ENCODE assay signal across 15 cellular contexts in genomic region chr2:47662547-47662946, GRCh38.
DNase-seq lines count a peak whose midpoint lies in the region; ATAC-seq and TF ChIP-seq lines count a peak whose summit lies in the region.
"Had no signal": no experiment of that assay in that cellular context is flagged by ENCODE, and none has a peak within 500 bp of the region (broad histone marks: within the 10 kb centered on the region; RNA-seq: fewer than 3 reads in every experiment).

No MANE protein-coding gene starts in this region.

- no peaks in the 10 kb centered on the region; the same call in 2 of the 3 replicates for H3K36me3 Mint-ChIP-seq in GM23338 (ENCODE audit: low read depth)
- H3K36me3 Mint-ChIP-seq in stimulated activated memory B cell treated with anti-CD40 and anti-IgM and Interleukin-4, amounts not matched to agents 10 μg/mL and 1 μg/mL and 100 μg/mL, for 72 hours: no peaks in the 10 kb centered on the region

- H3K9me2 ChIP-seq in GM23338 (ENCODE audit: insufficient read depth) (no peaks in the 10 kb centered on the region), OCI-LY1 (ENCODE audit: low read depth, low read length) (no peaks in the 10 kb centered on the region)

- DNase-seq in GM23338 (ENCODE audit: low spot score): peak; percentile 87
- peak; percentile 48 for DNase-seq in iPS DF 19.7 (ENCODE audit: low read depth, low spot score)
- no peak for DNase-seq in AML-193 (lab: John Stamatoyannopoulos, UW)
- no peak for DNase-seq in activated CD8-positive, alpha-beta memory T cell treated with anti-CD3 and anti-CD28 coated beads for 24 hours
- DNase-seq in left ventricle myocardium superior: no peak
- DNase-seq: C1 segment of cervical spinal cord, DMS79, NCI-H1436 treated with DMSO at 0.1 percent for 48 hours, NCI-H2029, NCI-H345, NCI-H524 treated with DMSO at 0.1 percent for 48 hours, SJCRH30 had no signal

- H3K27ac ChIP-seq in GM23338 (ENCODE audit: low read depth): peak overlapping the region; percentile 78
- peak overlapping the region; percentile 99 for H3K27ac ChIP-seq in OCI-LY1 (ENCODE audit: low read depth, low read length, poor library complexity, severe bottlenecking)
- H3K27ac ChIP-seq: KMS-11, SJCRH30 had no signal

- H3K27ac Mint-ChIP-seq in GM23338: peak overlapping the region; percentile 93
- H3K27ac Mint-ChIP-seq in stimulated activated memory B cell treated with anti-CD40 and anti-IgM and Interleukin-4, amounts not matched to agents 10 μg/mL and 1 μg/mL and 100 μg/mL, for 72 hours: peak overlapping the region; percentile 63

- peak; percentile 84 for ATAC-seq in GM23338
- ATAC-seq in stimulated activated memory B cell treated with anti-CD40 and anti-IgM and Interleukin-4, amounts not matched to agents 10 μg/mL and 1 μg/mL and 100 μg/mL, for 72 hours: no peak
- no peak for ATAC-seq in left ventricle myocardium superior

- peaks cover 31% of the 10 kb centered on the region for H3K4me1 ChIP-seq in GM23338 (ENCODE audit: insufficient read depth)
- H3K4me1 ChIP-seq in OCI-LY1 (ENCODE audit: insufficient read depth, low read length, severe bottlenecking): peaks cover 79% of the 10 kb centered on the region
- H3K4me1 ChIP-seq: SJCRH30 had no signal

- intact Hi-C loops in left ventricle myocardium superior (cut with micrococcal nuclease): no loop called here

- H2AFZ ChIP-seq in GM23338 (no peak overlapping the region), OCI-LY1 (ENCODE audit: low read length) (no peak overlapping the region)

- H3K27me3 Mint-ChIP-seq in GM23338 (ENCODE audit: insufficient read depth, low read depth, poor library complexity): peaks cover 12% of the 10 kb centered on the region
- no peaks in the 10 kb centered on the region for H3K27me3 Mint-ChIP-seq in stimulated activated memory B cell treated with anti-CD40 and anti-IgM and Interleukin-4, amounts not matched to agents 10 μg/mL and 1 μg/mL and 100 μg/mL, for 72 hours

- H3K4me3 Mint-ChIP-seq in GM23338: peak overlapping the region; percentile 39
- no peak overlapping the region for H3K4me3 Mint-ChIP-seq in stimulated activated memory B cell treated with anti-CD40 and anti-IgM and Interleukin-4, amounts not matched to agents 10 μg/mL and 1 μg/mL and 100 μg/mL, for 72 hours

- H3K79me2 ChIP-seq in GM23338 (replicated peaks; ENCODE audit: insufficient read depth) (no peaks in the 10 kb centered on the region), OCI-LY1 (ENCODE audit: insufficient read depth, low read length) (no peaks in the 10 kb centered on the region)

- H3K27me3 ChIP-seq in GM23338 (ENCODE audit: insufficient read depth) (no peaks in the 10 kb centered on the region), OCI-LY1 (ENCODE audit: insufficient read depth, low read length) (no peaks in the 10 kb centered on the region)
- H3K27me3 ChIP-seq: SJCRH30 had no signal

- H3K36me3 ChIP-seq in GM23338 (ENCODE audit: insufficient read depth) (no peaks in the 10 kb centered on the region), OCI-LY1 (ENCODE audit: insufficient read depth, low read length) (peaks cover 5% of the 10 kb centered on the region; the same call in 1 of the 2 replicates)
- H3K36me3 ChIP-seq: SJCRH30 had no signal

- H3K9me3 Mint-ChIP-seq in GM23338: no peaks in the 10 kb centered on the region; the same call in 2 of the 3 replicates
- no peaks in the 10 kb centered on the region for H3K9me3 Mint-ChIP-seq in stimulated activated memory B cell treated with anti-CD40 and anti-IgM and Interleukin-4, amounts not matched to agents 10 μg/mL and 1 μg/mL and 100 μg/mL, for 72 hours

- H3F3A ChIP-seq in GM23338 (replicated peaks; ENCODE audit: low read depth): no peaks in the 10 kb centered on the region
- no peaks in the 10 kb centered on the region for H3F3A ChIP-seq in OCI-LY1 (ENCODE audit: insufficient read depth, low read length)

- TF ChIP-seq CTCF in GM23338 (conservative IDR thresholded peaks at IDR 0.05; ENCODE audit: low read depth in 2 of 2) (no peak), OCI-LY1 (IDR thresholded peaks at IDR 0.05; ENCODE audit: low read length) (no peak)

- peak overlapping the region; percentile 66 for H3K9ac ChIP-seq in OCI-LY1 (ENCODE audit: low read length)
- H3K9ac ChIP-seq: KMS-11 had no signal

- H3K4me2 ChIP-seq in GM23338: peak overlapping the region; percentile 36
- H3K4me2 ChIP-seq in OCI-LY1 (ENCODE audit: low read length): peak overlapping the region; percentile 68
- H3K4me2 ChIP-seq: KMS-11 had no signal

- H3K9me3 ChIP-seq in OCI-LY1 (ENCODE audit: low read length): no peaks in the 10 kb centered on the region
- H3K9me3 ChIP-seq: SJCRH30 had no signal

- no peaks in the 10 kb centered on the region for H4K20me1 ChIP-seq in GM23338 (replicated peaks; ENCODE audit: insufficient read depth)
- H4K20me1 ChIP-seq in OCI-LY1 (ENCODE audit: insufficient read depth, low read length): no peaks in the 10 kb centered on the region

- H3K4me3 ChIP-seq in GM23338: peak overlapping the region; percentile 13
- H3K4me3 ChIP-seq in OCI-LY1 (ENCODE audit: low read depth, low read length, poor library complexity, severe bottlenecking): peak overlapping the region; percentile 41
- H3K4me3 ChIP-seq: SJCRH30 had no signal

- peaks cover 35% of the 10 kb centered on the region for H3K4me1 Mint-ChIP-seq in GM23338
- peaks cover 36% of the 10 kb centered on the region for H3K4me1 Mint-ChIP-seq in stimulated activated memory B cell treated with anti-CD40 and anti-IgM and Interleukin-4, amounts not matched to agents 10 μg/mL and 1 μg/mL and 100 μg/mL, for 72 hours

TF ChIP-seq in GM23338, 12 proteins besides CTCF, POLR2A, EP300 and RAD21 (continues in another document):
- no peak for TF ChIP-seq REST (IDR thresholded peaks at IDR 0.05; ENCODE audit: unreplicated experiment)
- TF ChIP-seq ETS1 (IDR thresholded peaks at IDR 0.05): no peak
- no peak for TF ChIP-seq ZNF331 (CRISPR knock-in tag; IDR thresholded peaks at IDR 0.05; ENCODE audit: low read depth)
- peak; percentile 58; the same call in 1 of the 2 replicates for TF ChIP-seq NANOG (IDR thresholded peaks at IDR 0.05; ENCODE audit: borderline replicate concordance)
- no peak for TF ChIP-seq EZH2phosphoT487 (IDR thresholded peaks at IDR 0.05; ENCODE audit: unreplicated experiment)
- TF ChIP-seq STAT1 (IDR thresholded peaks at IDR 0.05; ENCODE audit: unreplicated experiment): no peak
- 0 out of 2 replicates have a peak, but pooled peaks have one; percentile 20 for TF ChIP-seq CREB1 (CRISPR knock-in tag; IDR thresholded peaks at IDR 0.05; ENCODE audit: low read depth)
- TF ChIP-seq JUNB (IDR thresholded peaks at IDR 0.05; ENCODE audit: unreplicated experiment): no peak

Comparison
In these comparisons a context has a peak if more than half of its experiments do, and no peak if none do; other contexts are left out.
1. DNase-seq: peak in GM23338 (single experiment) and iPS DF 19.7 (single experiment); none in AML-193 (0 of 2), activated CD8-positive, alpha-beta memory T cell treated with anti-CD3 and anti-CD28 coated beads for 24 hours (single experiment) and left ventricle myocardium superior (single experiment).